ENCODE assay signal across 9 cellular contexts in the genomic region with DNA sequence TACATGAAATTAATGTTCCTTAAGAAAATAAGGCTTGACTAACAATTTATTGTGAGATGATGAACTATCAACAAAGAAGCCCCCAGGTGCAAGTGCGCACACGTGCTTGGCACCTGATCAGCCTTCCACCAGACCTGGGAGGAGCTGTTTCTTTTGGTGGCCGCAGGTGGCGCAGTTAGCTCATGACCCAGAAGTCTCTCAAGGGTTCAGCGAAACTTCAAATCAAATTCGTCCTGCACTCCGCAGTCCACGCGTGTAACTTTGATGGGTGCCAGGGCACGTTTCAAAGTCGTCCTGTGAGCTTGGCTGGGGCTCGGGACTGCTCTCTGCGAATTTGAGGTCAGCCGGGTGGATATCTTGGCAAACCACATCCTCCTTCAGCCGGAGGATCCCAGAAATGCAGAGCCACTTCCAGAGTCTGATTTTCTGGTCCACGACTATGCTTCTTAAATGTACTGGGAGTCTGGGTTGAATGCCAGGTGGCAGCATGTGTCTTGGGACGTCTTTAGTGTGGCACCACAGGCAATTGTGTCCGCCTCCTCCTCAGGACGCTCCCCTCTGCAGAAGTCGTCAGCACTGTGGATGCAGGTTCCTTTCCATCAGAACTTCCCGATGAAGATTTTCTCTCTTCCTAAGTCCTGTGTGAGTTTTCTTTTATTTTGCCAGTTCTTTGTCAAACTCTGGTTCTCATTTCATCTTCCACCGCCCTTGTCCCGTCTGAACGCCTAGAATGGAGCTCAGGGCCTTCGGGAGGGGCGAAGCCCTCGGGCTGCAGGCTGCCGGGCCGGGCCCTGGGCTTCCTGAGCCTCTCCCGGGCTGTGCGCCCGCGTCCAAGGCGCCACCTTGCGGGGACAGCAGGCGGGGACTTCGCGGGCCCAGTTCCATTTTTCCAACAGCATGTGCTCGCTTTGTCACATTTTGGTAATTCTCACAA.
DNase-seq lines count a peak whose midpoint lies in the region; TF ChIP-seq lines count a peak whose summit lies in the region.
"Had no signal": no experiment of that assay in that cellular context is flagged by ENCODE, and none has a peak within 500 bp of the region (broad histone marks: within the 10 kb centered on the region; RNA-seq: fewer than 3 reads in every experiment).

No MANE protein-coding gene starts in this region.

- H3K27ac Mint-ChIP-seq in activated T-cell treated with anti-CD3 and anti-CD28 coated beads, Interleukin-2, amount 50 U/mL, for 24 hours: no peak overlapping the region
- H3K27ac Mint-ChIP-seq: IgD-negative memory B cell had no signal

- H3K27me3 Mint-ChIP-seq in activated T-cell treated with anti-CD3 and anti-CD28 coated beads, Interleukin-2, amount 50 U/mL, for 24 hours: peaks cover 4% of the 10 kb centered on the region

- peaks cover 11% of the 10 kb centered on the region for H3K9me3 ChIP-seq in left ventricle myocardium inferior (replicated peaks)

- H3K27ac ChIP-seq in left ventricle myocardium inferior (replicated peaks): no peak overlapping the region
- H3K27ac ChIP-seq in coronary artery: no peak overlapping the region

- intact Hi-C loops in left ventricle myocardium inferior (cut with micrococcal nuclease): no loop called here

- in situ Hi-C loops in ACHN (cut with HindIII; ENCODE audit: low pct_ligation_motif_present, low pct_unique_long_range_greater_than_20kb, low sequenced_read_pairs): no loop called here

- H3K36me3 ChIP-seq in left ventricle myocardium inferior: no peaks in the 10 kb centered on the region

- H3K36me3 Mint-ChIP-seq in activated T-cell treated with anti-CD3 and anti-CD28 coated beads, Interleukin-2, amount 50 U/mL, for 24 hours (ENCODE audit: low read depth): no peaks in the 10 kb centered on the region

- DNase-seq in HCEC 1CT (peak; percentile 40), left ventricle myocardium inferior (peak; percentile 50), SK-N-DZ (ENCODE audit: low spot score) (no peak), coronary artery (ENCODE audit: low spot score) (no peak), ACHN (no peak), hepatic stellate cell (ENCODE audit: low spot score) (no peak)
- DNase-seq in activated T-cell treated with anti-CD3 and anti-CD28 coated beads, Interleukin-2, amount 50 U/mL, for 24 hours: peak; percentile 64
- peak; percentile 13 for DNase-seq in stimulated activated CD4-positive, alpha-beta T cell treated with anti-CD3 and anti-CD28 coated beads, Interleukin-2, amount 100 ng/mL, for 4 hours (ENCODE audit: low read depth)

- no peaks in the 10 kb centered on the region for H3K27me3 ChIP-seq in left ventricle myocardium inferior (ENCODE audit: low read depth)

- H3K4me1 Mint-ChIP-seq in activated T-cell treated with anti-CD3 and anti-CD28 coated beads, Interleukin-2, amount 50 U/mL, for 24 hours (ENCODE audit: low read depth): peaks cover 10% of the 10 kb centered on the region
- H3K4me1 Mint-ChIP-seq: IgD-negative memory B cell had no signal

- TF ChIP-seq CTCF in left ventricle myocardium inferior (IDR thresholded peaks at IDR 0.05; ENCODE audit: borderline replicate concordance) (peak; percentile 72), coronary artery (IDR thresholded peaks at IDR 0.05) (no peak)

- H3K4me3 ChIP-seq in left ventricle myocardium inferior (peak overlapping the region; percentile 24), coronary artery (no peak overlapping the region)

- peaks cover 4% of the 10 kb centered on the region for H3K4me1 ChIP-seq in left ventricle myocardium inferior

- peak overlapping the region; percentile 21 for H3K4me3 Mint-ChIP-seq in activated T-cell treated with anti-CD3 and anti-CD28 coated beads, Interleukin-2, amount 50 U/mL, for 24 hours
- H3K4me3 Mint-ChIP-seq: IgD-negative memory B cell had no signal

- no peaks in the 10 kb centered on the region for H3K9me3 Mint-ChIP-seq in activated T-cell treated with anti-CD3 and anti-CD28 coated beads, Interleukin-2, amount 50 U/mL, for 24 hours

Comparison
In these comparisons a context has a peak if more than half of its experiments do, and no peak if none do; other contexts are left out.
1. DNase-seq: peak in HCEC 1CT (single experiment), activated T-cell treated with anti-CD3 and anti-CD28 coated beads, Interleukin-2, amount 50 U/mL, for 24 hours (single experiment), left ventricle myocardium inferior (single experiment) and stimulated activated CD4-positive, alpha-beta T cell treated with anti-CD3 and anti-CD28 coated beads, Interleukin-2, amount 100 ng/mL, for 4 hours (single experiment); none in SK-N-DZ (single experiment), coronary artery (single experiment), ACHN (single experiment) and hepatic stellate cell (single experiment).